Comparison of ENCODE assay signal across 23 cellular contexts in the genomic region with DNA sequence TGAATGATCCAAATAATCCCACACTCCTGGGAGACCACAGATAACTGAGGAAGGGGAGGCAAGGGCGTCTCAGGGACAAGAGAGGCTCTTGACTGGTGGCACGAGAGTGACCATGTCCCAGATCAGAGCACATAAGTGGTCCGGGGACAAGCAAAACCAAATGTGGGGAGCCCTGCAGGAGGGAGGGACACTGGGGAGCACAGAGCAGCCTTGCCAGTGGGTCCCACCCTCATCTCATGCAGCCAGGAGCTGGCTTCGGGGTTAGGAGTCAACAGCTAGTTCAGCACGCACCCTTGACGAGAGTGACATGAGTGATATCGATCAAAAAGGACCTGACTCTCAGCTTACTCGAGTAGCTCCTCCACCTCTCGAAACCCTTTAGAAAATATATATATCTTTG. TPM values are rescaled to one million over a fixed set of nuclear protein-coding genes. Genes with fewer than 3 reads are reported as not detected.
DNase-seq lines count a peak whose midpoint lies in the region; ATAC-seq and TF ChIP-seq lines count a peak whose summit lies in the region.
"Had no signal": no experiment of that assay in that cellular context is flagged by ENCODE, and none has a peak within 500 bp of the region (broad histone marks: within the 10 kb centered on the region; RNA-seq: fewer than 3 reads in every experiment).

No MANE protein-coding gene starts in this region.

- DNase-seq in heart right ventricle (no peak), left cardiac atrium (no peak), left ventricle myocardium inferior (no peak), islet precursor cell (peak; percentile 50), NK-92 (lab: John Stamatoyannopoulos, UW; ENCODE audit: unreplicated experiment) (no peak), T1000 (lab: John Stamatoyannopoulos, UW) (no peak), NOMO-1 treated with dmso at 0.1 percent for 144 hours (lab: John Stamatoyannopoulos, UW; ENCODE audit: unreplicated experiment) (no peak)
- DNase-seq: ACHN; BE2C; C1 segment of cervical spinal cord; CD4-positive, CD25-positive, alpha-beta regulatory T cell; CD8-positive, alpha-beta memory T cell; COR-L47; DMS 273 treated with DMSO at 0.1 percent for 48 hours; DMS53; DND-41; EL; H9; IMR-90 had no signal

- H3K9me3 ChIP-seq in heart right ventricle (no peaks in the 10 kb centered on the region), left ventricle myocardium inferior (replicated peaks) (no peaks in the 10 kb centered on the region)
- H3K9me3 ChIP-seq: BE2C had no signal

- H3K27ac ChIP-seq in heart right ventricle (peak overlapping the region in 9 of 10 donors; percentile 51 to 97 (median 88)), left ventricle myocardium inferior (replicated peaks) (peak overlapping the region; percentile 92)
- H3K27ac ChIP-seq: HL-60 had no signal

- H3K36me3 ChIP-seq in heart right ventricle (no peaks in the 10 kb centered on the region), left ventricle myocardium inferior (no peaks in the 10 kb centered on the region)
- H3K36me3 ChIP-seq: BE2C had no signal

- intact Hi-C loops in heart right ventricle (cut with DNase I) (loop anchor here in 3 of 10 donors (10.0 kb wide), 3 partner anchors 117 to 937 kb away; no protein-coding TSS in a partner anchor), left cardiac atrium (cut with DNase I) (loop anchor here in 1 of 2 donors (5.0 to 10.0 kb wide), 2 partner anchors 55 to 937 kb away; partner anchors contain the start of gene MED10), left ventricle myocardium inferior (cut with micrococcal nuclease) (no loop called here)

- H3K4me1 ChIP-seq in heart right ventricle (peaks cover 0 to 28% (median 6%) of the 10 kb centered on the region in 9 donors), left ventricle myocardium inferior (peaks cover 28% of the 10 kb centered on the region)

- TF ChIP-seq CTCF in heart right ventricle (IDR thresholded peaks at IDR 0.05) (no peak), left ventricle myocardium inferior (IDR thresholded peaks at IDR 0.05; ENCODE audit: borderline replicate concordance) (no peak)

- H3K27me3 ChIP-seq in heart right ventricle (peaks cover 0 to 15% (median 0%) of the 10 kb centered on the region in 7 donors), left ventricle myocardium inferior (ENCODE audit: low read depth) (peaks cover 36% of the 10 kb centered on the region)
- H3K27me3 ChIP-seq: BE2C had no signal

- ATAC-seq in heart right ventricle = peak in 1 of 8 donors; percentile 2
- ATAC-seq in left cardiac atrium = no peak
- ATAC-seq: GM12878 had no signal

- WGBS in heart right ventricle, 2 donors = 48 to 54% methylated on average over 9 of the region's 9 CpGs

- H3K4me3 ChIP-seq in heart right ventricle (no peak overlapping the region), left ventricle myocardium inferior (no peak overlapping the region)
- H3K4me3 ChIP-seq: GM12878 had no signal

RNA-seq across cellular contexts. Expression of gene UBE2QL1, which starts 16.5 kb away (rescaled TPM):
- total RNA-seq in heart right ventricle (10 to 100 TPM; 13.0 to 26.3 (median 18.6) TPM), left cardiac atrium (1 to 10 TPM; 5.6 to 7.8 TPM), left ventricle myocardium inferior (25.5 TPM)
- polyA plus RNA-seq in heart right ventricle = 1 to 10 TPM; 8.9 to 9.8 TPM
- total RNA-seq: CD4-positive, CD25-positive, alpha-beta regulatory T cell; CD8-positive, alpha-beta memory T cell; G401; HT1080; IMR-90 had no signal
- polyA plus RNA-seq: CD4-positive, CD25-positive, alpha-beta regulatory T cell; CD8-positive, alpha-beta memory T cell; IMR-90 had no signal

RNA-seq across cellular contexts. Expression of gene MED10, which starts 53.9 kb away (rescaled TPM):
- total RNA-seq in heart right ventricle (10 to 100 TPM; 15.3 to 29.5 (median 22.4) TPM), left cardiac atrium (10 to 100 TPM; 24.4 to 24.5 TPM), left ventricle myocardium inferior (26.3 TPM)
- polyA plus RNA-seq in heart right ventricle = 10 to 100 TPM; 27.8 to 45.4 TPM
